8 cellular contexts compared by ENCODE assay signal in genomic region chr7:128561116-128561722, GRCh38.
DNase-seq lines count a peak whose midpoint lies in the region; ATAC-seq and TF ChIP-seq lines count a peak whose summit lies in the region.
"Not testable (repeated sequence)": the region's sequence is repeated elsewhere in the genome, so short reads cannot be mapped to it uniquely, and the experiment has no call there.

No MANE protein-coding gene starts in this region.

- not testable (repeated sequence) for H3K4me3 Mint-ChIP-seq in activated T-helper 17 cell treated with anti-CD3 and anti-CD28 coated beads, Interleukin-2, amount 50 U/mL, for 72 hours

- not testable (repeated sequence) for H3K4me1 ChIP-seq in mesenchymal stem cell (ENCODE audit: control insufficient read depth, insufficient read depth, low read depth, low read length)
- H3K4me1 ChIP-seq in stomach = peaks cover 0 to 12% (median 8%) of the 10 kb centered on the region in 4 donors

- not testable (repeated sequence) for TF ChIP-seq EP300 in stomach (IDR thresholded peaks at IDR 0.05)

- DNase-seq in fibroblast of villous mesenchyme (ENCODE audit: low read depth) (peak; percentile 9), mesenchymal stem cell (peak; percentile 23)
- not testable (repeated sequence) for DNase-seq in stomach

- H3K36me3 ChIP-seq in mesenchymal stem cell (ENCODE audit: control insufficient read depth in 1 of 2, insufficient read depth in 2 of 2, low read depth in 1 of 2, low read length in 2 of 2) (peaks cover 0 to 24% of the 10 kb centered on the region in 2 experiments), stomach (peaks cover 0 to 17% (median 12%) of the 10 kb centered on the region in 4 donors)

- H3K36me3 Mint-ChIP-seq in activated T-helper 17 cell treated with anti-CD3 and anti-CD28 coated beads, Interleukin-2, amount 50 U/mL, for 72 hours (ENCODE audit: low read depth) = peaks cover 62% of the 10 kb centered on the region

- ATAC-seq in GM18511 (IDR thresholded peaks at IDR 0.05; ENCODE audit: unreplicated experiment) (peak; percentile 71), GM19397 (IDR thresholded peaks at IDR 0.05; ENCODE audit: unreplicated experiment) (peak; percentile 61), HG02678 (IDR thresholded peaks at IDR 0.05; ENCODE audit: unreplicated experiment) (peak; percentile 62), HG03196 (IDR thresholded peaks at IDR 0.05; ENCODE audit: unreplicated experiment) (peak; percentile 61)
- not testable (repeated sequence) for ATAC-seq in activated T-helper 17 cell treated with anti-CD3 and anti-CD28 coated beads, Interleukin-2, amount 50 U/mL, for 72 hours (replicated peaks)

- H3K27me3 ChIP-seq in mesenchymal stem cell (ENCODE audit: control insufficient read depth in 1 of 2, insufficient read depth in 1 of 2, low read length in 2 of 2); stomach: not testable (repeated sequence)

- H2BK120ac ChIP-seq in mesenchymal stem cell (ENCODE audit: low read depth, low read length) = not testable (repeated sequence)

- H3K23ac ChIP-seq in mesenchymal stem cell (ENCODE audit: low read length in 2 of 2) = not testable (repeated sequence)

- not testable (repeated sequence) for H4K8ac ChIP-seq in mesenchymal stem cell (ENCODE audit: low read length)

- H3K27ac Mint-ChIP-seq in activated T-helper 17 cell treated with anti-CD3 and anti-CD28 coated beads, Interleukin-2, amount 50 U/mL, for 72 hours = peak overlapping the region; percentile 48

- H2AK5ac ChIP-seq in mesenchymal stem cell (ENCODE audit: low read length, severe bottlenecking) = not testable (repeated sequence)

- H2AFZ ChIP-seq in mesenchymal stem cell (ENCODE audit: low read depth, low read length) = not testable (repeated sequence)

- H3K4ac ChIP-seq in mesenchymal stem cell (ENCODE audit: low read depth in 1 of 2, low read length in 2 of 2) = not testable (repeated sequence)

- not testable (repeated sequence) for H3K4me1 Mint-ChIP-seq in activated T-helper 17 cell treated with anti-CD3 and anti-CD28 coated beads, Interleukin-2, amount 50 U/mL, for 72 hours

- H3K27ac ChIP-seq in mesenchymal stem cell (ENCODE audit: low read length, poor library complexity, severe bottlenecking) (peak overlapping the region; percentile 26), stomach (peak overlapping the region in 3 of 5 donors; percentile 7 to 24 (median 9))

- H2BK12ac ChIP-seq in mesenchymal stem cell (ENCODE audit: low read length in 2 of 2) = not testable (repeated sequence)

- WGBS in mesenchymal stem cell = no CpG with 5 or more reads among the region's 4 CpGs
- WGBS in stomach, 5 donors = 28 to 61% (median 39%) methylated on average over 3 to 4 of the region's 4 CpGs

- H3K18ac ChIP-seq in mesenchymal stem cell (ENCODE audit: low read depth in 1 of 2, low read length in 2 of 2) = not testable (repeated sequence)

- H3K9me3 Mint-ChIP-seq in activated T-helper 17 cell treated with anti-CD3 and anti-CD28 coated beads, Interleukin-2, amount 50 U/mL, for 72 hours = not testable (repeated sequence)

- not testable (repeated sequence) for TF ChIP-seq POLR2A in stomach (IDR thresholded peaks at IDR 0.05)

- H3K27me3 Mint-ChIP-seq in activated T-helper 17 cell treated with anti-CD3 and anti-CD28 coated beads, Interleukin-2, amount 50 U/mL, for 72 hours = not testable (repeated sequence)

- intact Hi-C loops in stomach (cut with DNase I; ENCODE audit: low total_unique reads) = not testable (repeated sequence)

- not testable (repeated sequence) for H2BK5ac ChIP-seq in mesenchymal stem cell (ENCODE audit: low read depth, low read length, poor library complexity, severe bottlenecking)

- not testable (repeated sequence) for H3K14ac ChIP-seq in mesenchymal stem cell (ENCODE audit: low read length in 2 of 2)

- H3K4me3 ChIP-seq in fibroblast of villous mesenchyme (ENCODE audit: low read depth, low read length); mesenchymal stem cell (ENCODE audit: insufficient read depth in 1 of 2, low read depth in 1 of 2, low read length in 2 of 2); stomach: not testable (repeated sequence)

- H3K4me2 ChIP-seq in mesenchymal stem cell (ENCODE audit: low read length, poor library complexity, severe bottlenecking) = not testable (repeated sequence)

- H3K79me1 ChIP-seq in mesenchymal stem cell (replicated peaks; ENCODE audit: low read length, poor library complexity, severe bottlenecking) = not testable (repeated sequence)

- not testable (repeated sequence) for H4K91ac ChIP-seq in mesenchymal stem cell (ENCODE audit: low read length)

- not testable (repeated sequence) for H3K9ac ChIP-seq in mesenchymal stem cell (ENCODE audit: low read length)

- H3K9me3 ChIP-seq in mesenchymal stem cell (ENCODE audit: control insufficient read depth, low read length); stomach: not testable (repeated sequence)

- H2BK15ac ChIP-seq in mesenchymal stem cell (ENCODE audit: low read depth, poor library complexity, severe bottlenecking) = not testable (repeated sequence)

- TF ChIP-seq CTCF in fibroblast of villous mesenchyme (IDR thresholded peaks at IDR 0.05; ENCODE audit: insufficient read depth, low read depth, low read length); stomach (IDR thresholded peaks at IDR 0.05): not testable (repeated sequence)
